In genomic region chr16:85675528-85675927, GRCh38 we compare ENCODE assay signal across 7 cellular contexts. TPM values are rescaled to one million over a fixed set of nuclear protein-coding genes. Genes with fewer than 3 reads are reported as not detected.
A peak's percentile ranks its signal among the peaks of the same experiment; 100 is the strongest.
DNase-seq lines count a peak whose midpoint lies in the region; ATAC-seq, FAIRE-seq and TF ChIP-seq lines count a peak whose summit lies in the region.

No MANE protein-coding gene starts in this region.

- TF ChIP-seq POLR2A in H54 (IDR thresholded peaks at IDR 0.05; ENCODE audit: low read depth, low read length) = no peak

- ATAC-seq in activated T-cell treated with anti-CD3 and anti-CD28 coated beads, Interleukin-2, amount 50 U/mL, for 4 hours = no peak

- peaks cover 25% of the 10 kb centered on the region for H3K4me1 Mint-ChIP-seq in nephron
- H3K4me1 Mint-ChIP-seq in activated T-cell treated with anti-CD3 and anti-CD28 coated beads, Interleukin-2, amount 50 U/mL, for 4 hours (ENCODE audit: low read depth) = peaks cover 6% of the 10 kb centered on the region

- FAIRE-seq in G401.6 (lab: Jason Lieb, UNC) = peak; percentile 92
- FAIRE-seq in H54 (lab: Jason Lieb, UNC) = no peak

- DNase-seq in M059J (ENCODE audit: low read depth) (peak; percentile 35), astrocyte of the spinal cord (ENCODE audit: low read depth, low spot score) (peak; percentile 44), pons (ENCODE audit: low spot score) (no peak), H54 (ENCODE audit: insufficient read length, low spot score) (no peak)
- no peak for DNase-seq in activated T-cell treated with anti-CD3 and anti-CD28 coated beads, Interleukin-2, amount 50 U/mL, for 4 hours

- peak; percentile 65 for TF ChIP-seq CTCF in astrocyte of the spinal cord (IDR thresholded peaks at IDR 0.05; ENCODE audit: low read depth, low read length)
- TF ChIP-seq CTCF in nephron (IDR thresholded peaks at IDR 0.05; ENCODE audit: unreplicated experiment in 3 of 3) = peak; percentile 35 to 56 (median 49)

- H3K4me3 Mint-ChIP-seq in nephron = no peak overlapping the region
- H3K4me3 Mint-ChIP-seq in activated T-cell treated with anti-CD3 and anti-CD28 coated beads, Interleukin-2, amount 50 U/mL, for 4 hours = no peak overlapping the region

- peak overlapping the region in 2 of 3 experiments; percentile 9 to 11 for H3K27ac Mint-ChIP-seq in nephron

- in situ Hi-C loops in astrocyte of the spinal cord (cut with HindIII; ENCODE audit: low sequenced_read_pairs) = no loop called here

- peaks cover 67% of the 10 kb centered on the region for H3K36me3 Mint-ChIP-seq in nephron (ENCODE audit: low read depth)
- peaks cover 26% of the 10 kb centered on the region for H3K36me3 Mint-ChIP-seq in activated T-cell treated with anti-CD3 and anti-CD28 coated beads, Interleukin-2, amount 50 U/mL, for 4 hours (ENCODE audit: insufficient read depth)

- H3K27me3 Mint-ChIP-seq in nephron (ENCODE audit: low read depth) = no peaks in the 10 kb centered on the region
- no peaks in the 10 kb centered on the region for H3K27me3 Mint-ChIP-seq in activated T-cell treated with anti-CD3 and anti-CD28 coated beads, Interleukin-2, amount 50 U/mL, for 4 hours (ENCODE audit: low read depth)

- no peaks in the 10 kb centered on the region for H3K9me3 Mint-ChIP-seq in nephron
- no peaks in the 10 kb centered on the region for H3K9me3 Mint-ChIP-seq in activated T-cell treated with anti-CD3 and anti-CD28 coated beads, Interleukin-2, amount 50 U/mL, for 4 hours

- H3K4me3 ChIP-seq in astrocyte of the spinal cord (ENCODE audit: low read depth, low read length) = no peak overlapping the region

RNA-seq across cellular contexts. Expression of gene GINS2, which starts 13.2 kb away (rescaled TPM):
- 27.0 and 32.5 TPM in 2 replicates for total RNA-seq in M059J (2014; rRNA removed; shearing (Covaris generic))
- 10 to 100 TPM; 60.6 to 65.8 (median 62.7) TPM for total RNA-seq in activated T-cell treated with anti-CD3 and anti-CD28 coated beads, Interleukin-2, amount 50 U/mL, for 4 hours

Comparison
In these comparisons a context has a peak if more than half of its experiments do, and no peak if none do; other contexts are left out.
1. DNase-seq: peak in M059J (single experiment) and astrocyte of the spinal cord (single experiment); none in pons (single experiment), activated T-cell treated with anti-CD3 and anti-CD28 coated beads, Interleukin-2, amount 50 U/mL, for 4 hours (single experiment) and H54 (single experiment).